Comparison of ENCODE assay signal across 8 cellular contexts in genomic region chr6:161374971-161375873, GRCh38.
A peak's percentile ranks its signal among the peaks of the same experiment; 100 is the strongest.
DNase-seq lines count a peak whose midpoint lies in the region; ATAC-seq and TF ChIP-seq lines count a peak whose summit lies in the region.

No MANE protein-coding gene starts in this region.

- no TSS peak for BruUV-seq in MCF 10A (replicated peaks; lab: Mats Ljungman, UMichigan)

- TF ChIP-seq CTCF in C4-2B (conservative IDR thresholded peaks at IDR 0.05) = peak; percentile 57
- peak; percentile 31 for TF ChIP-seq CTCF in MCF 10A (IDR thresholded peaks at IDR 0.05; ENCODE audit: unreplicated experiment)
- TF ChIP-seq CTCF in lower leg skin (IDR thresholded peaks at IDR 0.05) = no peak

- no peaks in the 10 kb centered on the region for H3K9me3 ChIP-seq in CD4-positive, alpha-beta memory T cell (ENCODE audit: control insufficient read depth in 1 of 2, low read length in 2 of 2)

- CTCF ChIA-PET in MCF 10A (lab: Yijun Ruan, JAX) = interaction anchor here (0.6 to 7.7 kb wide), 22 partner anchors 18 to 642 kb away, joined by 3 to 113 read pairs (median 5); no protein-coding TSS in a partner anchor
- CTCF ChIA-PET in CD4-positive, alpha-beta memory T cell (lab: Charles Lee; ENCODE audit: partially characterized antibody) = interaction anchor here (1.2 to 17.3 kb wide), 3 partner anchors 8 to 856 kb away, joined by 3 to 617 read pairs (median 3); no protein-coding TSS in a partner anchor

- no peaks in the 10 kb centered on the region for H3K36me3 Mint-ChIP-seq in MCF 10A (ENCODE audit: insufficient read depth, unreplicated experiment)
- no peaks in the 10 kb centered on the region for H3K36me3 Mint-ChIP-seq in activated T-cell treated with anti-CD3 and anti-CD28 coated beads, Interleukin-2, amount 50 U/mL, for 4 hours (ENCODE audit: insufficient read depth)
- H3K36me3 Mint-ChIP-seq in CD4-positive, alpha-beta memory T cell = no peaks in the 10 kb centered on the region

- ATAC-seq in GM21529 (IDR thresholded peaks at IDR 0.05; ENCODE audit: unreplicated experiment) = no peak
- no peak for ATAC-seq in activated T-cell treated with anti-CD3 and anti-CD28 coated beads, Interleukin-2, amount 50 U/mL, for 4 hours

- H3K27me3 Mint-ChIP-seq in MCF 10A (ENCODE audit: insufficient read depth, unreplicated experiment) = no peaks in the 10 kb centered on the region
- no peaks in the 10 kb centered on the region for H3K27me3 Mint-ChIP-seq in activated T-cell treated with anti-CD3 and anti-CD28 coated beads, Interleukin-2, amount 50 U/mL, for 4 hours (ENCODE audit: low read depth)
- peaks cover 2 to 3% of the 10 kb centered on the region in 2 donors for H3K27me3 Mint-ChIP-seq in CD4-positive, alpha-beta memory T cell

- H3K27me3 ChIP-seq in CD4-positive, alpha-beta memory T cell (ENCODE audit: insufficient read depth, low read length) = no peaks in the 10 kb centered on the region

- no peak for TF ChIP-seq POLR2A in lower leg skin (IDR thresholded peaks at IDR 0.05)

- H3K4me1 Mint-ChIP-seq in MCF 10A (ENCODE audit: insufficient read depth, unreplicated experiment) = peaks cover 17% of the 10 kb centered on the region
- H3K4me1 Mint-ChIP-seq in activated T-cell treated with anti-CD3 and anti-CD28 coated beads, Interleukin-2, amount 50 U/mL, for 4 hours (ENCODE audit: low read depth) = no peaks in the 10 kb centered on the region
- peaks cover 0 to 3% (median 1%) of the 10 kb centered on the region in 4 donors for H3K4me1 Mint-ChIP-seq in CD4-positive, alpha-beta memory T cell

- DNase-seq in NCI-H2029 (lab: John Stamatoyannopoulos, UW) = peak; percentile 66
- peak; percentile 50 for DNase-seq in MCF 10A (ENCODE audit: unreplicated experiment)
- DNase-seq in lower leg skin (ENCODE audit: low spot score in 2 of 2) = peak; percentile 59 to 89
- DNase-seq in activated T-cell treated with anti-CD3 and anti-CD28 coated beads, Interleukin-2, amount 50 U/mL, for 4 hours = no peak
- DNase-seq in NCI-H2081 treated with DMSO at 0.1 percent for 48 hours (lab: John Stamatoyannopoulos, UW) = no peak
- DNase-seq in CD4-positive, alpha-beta memory T cell = no peak

- no peaks in the 10 kb centered on the region for H3K36me3 ChIP-seq in CD4-positive, alpha-beta memory T cell (ENCODE audit: insufficient read depth, low read length)

- intact Hi-C loops in MCF 10A (cut with micrococcal nuclease) (loop anchor here (1.0 to 5.0 kb wide), 6 partner anchors 235 to 853 kb away; no protein-coding TSS in a partner anchor), lower leg skin (cut with DNase I; ENCODE audit: low total_unique reads) (loop anchor here (5.0 kb wide), 1 partner anchor 643 kb away; no protein-coding TSS in a partner anchor)
- intact Hi-C loops in CD4-positive, alpha-beta memory T cell (cut with micrococcal nuclease) = loop anchor here (1.0 to 5.0 kb wide), 4 partner anchors 222 to 1513 kb away; no protein-coding TSS in a partner anchor

- POLR2A ChIA-PET in MCF 10A (lab: Yijun Ruan, JAX) = interaction anchor here (0.9 to 1.0 kb wide), 3 partner anchors 446 to 640 kb away, joined by 3 to 4 read pairs (median 3); no protein-coding TSS in a partner anchor
- POLR2A ChIA-PET in CD4-positive, alpha-beta memory T cell (lab: Charles Lee; ENCODE audit: partially characterized antibody) = no interaction called here

- WGBS in lower leg skin, 2 donors = 28 to 34% methylated on average over 30 to 31 of the region's 32 CpGs

- peak overlapping the region; percentile 52 for H3K27ac ChIP-seq in C4-2B
- H3K27ac ChIP-seq in CD4-positive, alpha-beta memory T cell (ENCODE audit: low read depth, low read length) = no peak overlapping the region

- H3K27ac Mint-ChIP-seq in MCF 10A (ENCODE audit: low read depth, unreplicated experiment) = peak overlapping the region; percentile 59
- H3K27ac Mint-ChIP-seq in CD4-positive, alpha-beta memory T cell = peak overlapping the region in 1 of 7 donors; percentile 3

- no peak overlapping the region for H3K4me3 ChIP-seq in lower leg skin (ENCODE audit: low read depth, poor library complexity, severe bottlenecking)
- H3K4me3 ChIP-seq in CD4-positive, alpha-beta memory T cell (ENCODE audit: low read length in 2 of 2) = no peak overlapping the region

- peak overlapping the region; percentile 53 for H3K4me3 Mint-ChIP-seq in MCF 10A (ENCODE audit: unreplicated experiment)
- H3K4me3 Mint-ChIP-seq in activated T-cell treated with anti-CD3 and anti-CD28 coated beads, Interleukin-2, amount 50 U/mL, for 4 hours = no peak overlapping the region
- H3K4me3 Mint-ChIP-seq in CD4-positive, alpha-beta memory T cell = no peak overlapping the region

- H3K9me3 Mint-ChIP-seq in MCF 10A (ENCODE audit: unreplicated experiment) = no peaks in the 10 kb centered on the region
- no peaks in the 10 kb centered on the region for H3K9me3 Mint-ChIP-seq in activated T-cell treated with anti-CD3 and anti-CD28 coated beads, Interleukin-2, amount 50 U/mL, for 4 hours
- H3K9me3 Mint-ChIP-seq in CD4-positive, alpha-beta memory T cell = no peaks in the 10 kb centered on the region

- no peaks in the 10 kb centered on the region for H3K4me1 ChIP-seq in CD4-positive, alpha-beta memory T cell (ENCODE audit: insufficient read depth, low read length)

Comparison
In these comparisons a context has a peak if more than half of its experiments do, and no peak if none do; other contexts are left out.
1. CTCF ChIP-seq: peak in C4-2B (single experiment) and MCF 10A (single experiment); none in lower leg skin (0 of 3).
2. DNase-seq: peak in NCI-H2029 (single experiment), MCF 10A (single experiment) and lower leg skin (2 of 2); none in activated T-cell treated with anti-CD3 and anti-CD28 coated beads, Interleukin-2, amount 50 U/mL, for 4 hours (single experiment), NCI-H2081 treated with DMSO at 0.1 percent for 48 hours (single experiment) and CD4-positive, alpha-beta memory T cell (0 of 5).